1 cellular context compared by ENCODE assay signal in the genomic region with DNA sequence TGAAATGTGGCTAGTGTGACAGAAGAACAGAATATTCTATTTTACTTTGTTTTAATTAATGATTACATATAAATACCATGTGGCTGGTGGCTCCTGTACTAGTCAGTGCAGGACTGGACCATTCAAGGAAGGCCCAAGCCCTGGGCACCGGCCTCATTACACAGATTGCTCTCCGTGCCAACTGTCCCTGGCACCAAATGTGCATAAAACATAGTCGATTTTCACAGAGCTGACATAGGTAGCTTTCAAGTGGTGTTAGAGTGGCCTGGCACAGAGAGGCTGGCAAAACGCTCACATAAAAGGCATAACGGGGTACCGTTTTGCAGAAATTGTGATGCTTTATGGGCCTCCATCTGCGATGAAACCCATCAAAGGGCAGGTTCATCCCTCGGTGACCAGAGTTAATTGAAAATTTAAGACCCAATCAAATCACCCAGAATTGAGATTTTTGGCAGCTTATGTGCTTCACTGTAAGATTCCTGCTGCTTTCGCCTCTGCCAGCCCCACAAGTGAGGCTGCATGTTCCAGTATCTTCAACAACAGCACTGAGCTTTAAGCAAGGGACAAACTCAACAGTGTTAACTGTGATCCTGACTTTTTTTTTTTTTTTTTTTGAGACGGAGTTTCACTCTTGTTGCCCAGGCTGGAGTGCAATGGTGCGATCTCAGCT.
TF ChIP-seq lines count a peak whose summit lies in the region.

No MANE protein-coding gene starts in this region.

TF ChIP-seq in IMR-90, 13 proteins besides CTCF, POLR2A, EP300 and RAD21 (continued from another document):
- TF ChIP-seq CHD1 (IDR thresholded peaks at IDR 0.05; ENCODE audit: low read depth, low read length) (no peak), FOS (IDR thresholded peaks at IDR 0.05; ENCODE audit: low read depth, low read length) (no peak), MAFK (IDR thresholded peaks at IDR 0.05; ENCODE audit: low read depth, low read length) (no peak), CEBPB (IDR thresholded peaks at IDR 0.05; ENCODE audit: low read depth, low read length) (no peak)
- TF ChIP-seq, protein P1, sequence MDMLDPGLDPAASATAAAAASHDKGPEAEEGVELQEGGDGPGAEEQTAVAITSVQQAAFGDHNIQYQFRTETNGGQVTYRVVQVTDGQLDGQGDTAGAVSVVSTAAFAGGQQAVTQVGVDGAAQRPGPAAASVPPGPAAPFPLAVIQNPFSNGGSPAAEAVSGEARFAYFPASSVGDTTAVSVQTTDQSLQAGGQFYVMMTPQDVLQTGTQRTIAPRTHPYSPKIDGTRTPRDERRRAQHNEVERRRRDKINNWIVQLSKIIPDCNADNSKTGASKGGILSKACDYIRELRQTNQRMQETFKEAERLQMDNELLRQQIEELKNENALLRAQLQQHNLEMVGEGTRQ (IDR thresholded peaks at IDR 0.05; ENCODE audit: low read depth, low read length): no peak
